In the genomic region with DNA sequence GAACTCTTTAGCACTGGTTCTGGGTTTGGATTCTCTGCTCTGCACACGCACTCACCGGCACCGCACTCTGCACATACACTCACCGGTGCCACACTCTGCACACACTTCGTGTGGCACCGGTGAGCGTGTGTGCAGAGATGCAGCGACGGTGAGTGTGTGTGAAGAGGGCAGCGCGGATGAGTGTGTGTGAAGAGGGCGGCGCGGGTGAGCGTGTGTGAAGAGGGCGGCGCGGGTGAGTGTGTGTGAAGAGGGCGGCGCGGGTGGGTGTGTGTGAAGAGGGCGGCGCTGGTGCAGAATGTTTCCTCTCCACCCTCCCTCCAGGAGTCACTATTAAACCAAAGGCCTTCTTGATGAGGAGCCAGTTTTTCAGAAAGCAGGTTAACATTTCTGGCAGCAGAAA, we compare ENCODE assay signal across 19 cellular contexts.
"Had no signal": no experiment of that assay in that cellular context is flagged by ENCODE, and none has a peak within 500 bp of the region (broad histone marks: within the 10 kb centered on the region; RNA-seq: fewer than 3 reads in every experiment).

No MANE protein-coding gene starts in this region.

- H3K4me1 ChIP-seq: parathyroid adenoma, prostate gland, right lobe of liver had no signal

- H2AFZ ChIP-seq: parathyroid adenoma had no signal

- FAIRE-seq: endometrium, frontal cortex had no signal

- H3K4me3 ChIP-seq: lung, prostate gland, right lobe of liver, tibial artery, upper lobe of left lung had no signal

- H3K9me3 ChIP-seq: prostate gland, right lobe of liver, tibial artery, upper lobe of left lung had no signal

- DNase-seq: effector memory CD4-positive, alpha-beta T cell; islet precursor cell; mesenchymal stem cell; midbrain; right lobe of liver; stimulated activated CD4-positive, alpha-beta T cell treated with anti-CD3 and anti-CD28 coated beads, Interleukin-15, amount 100 ng/mL, for 24 hours; stimulated activated CD4-positive, alpha-beta T cell treated with anti-CD3 and anti-CD28 coated beads, Interleukin-1b, Interleukin-23, amount 100 ng/mL, for 48 hours; stimulated activated CD4-positive, alpha-beta T cell treated with anti-CD3 and anti-CD28 coated beads, Interleukin-4, amount 100 ng/mL, for 4 hours; stimulated activated naive CD4-positive, alpha-beta T cell treated with Interleukin-2 at 50 U/mL for 16 hours; tibial artery had no signal

- H3K9ac ChIP-seq: parathyroid adenoma had no signal

- H3K4me3 Mint-ChIP-seq: nephron had no signal

- ATAC-seq: esophagus mucosa, left lobe of liver, right lobe of liver had no signal

- H3K27ac ChIP-seq: parathyroid adenoma, prostate gland, right lobe of liver, tibial artery, upper lobe of left lung had no signal

- H3K9me3 Mint-ChIP-seq: nephron had no signal

- H3K27ac Mint-ChIP-seq: nephron had no signal

- H3K27me3 ChIP-seq: right lobe of liver, tibial artery, upper lobe of left lung had no signal
